ENCODE assay signal across 8 cellular contexts in the genomic region with DNA sequence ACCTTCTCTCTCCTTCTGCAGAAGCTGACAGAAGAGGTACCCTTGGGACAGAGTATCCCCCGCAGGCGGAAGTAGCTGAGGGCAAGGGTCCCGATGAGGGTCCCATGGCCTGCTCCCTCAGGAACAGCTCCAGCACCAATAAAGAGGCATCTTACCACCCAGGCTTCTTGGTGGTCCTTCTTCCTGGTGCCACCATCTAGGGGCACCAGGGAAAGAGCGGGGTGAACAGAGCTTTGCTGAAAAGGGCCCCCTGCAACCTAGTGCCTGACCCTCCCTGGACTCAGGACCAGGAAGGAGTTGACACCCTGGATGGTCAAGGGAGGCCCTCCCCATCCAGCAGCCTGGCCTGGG. TPM values are rescaled to one million over a fixed set of nuclear protein-coding genes. Genes with fewer than 3 reads are reported as not detected.
DNase-seq lines count a peak whose midpoint lies in the region; ATAC-seq and TF ChIP-seq lines count a peak whose summit lies in the region.

No MANE protein-coding gene starts in this region.

- peak overlapping the region; percentile 42 for H3K4me2 ChIP-seq in OCI-LY3 (ENCODE audit: low read length)

- no peaks in the 10 kb centered on the region for H3K27me3 Mint-ChIP-seq in Calu3 (ENCODE audit: unreplicated experiment)
- no peaks in the 10 kb centered on the region for H3K27me3 Mint-ChIP-seq in WTC11 (ENCODE audit: low read depth)

- no peak overlapping the region for H2AFZ ChIP-seq in OCI-LY3 (ENCODE audit: low read depth, low read length)

- DNase-seq in Calu3: no peak
- DNase-seq in esophagus muscularis mucosa (ENCODE audit: extremely low spot score): no peak
- DNase-seq in germinal center (ENCODE audit: low spot score): no peak
- DNase-seq in WTC11 (ENCODE audit: low spot score): no peak
- DNase-seq in dermis blood vessel endothelial cell: no peak

- CTCF ChIA-PET in Calu3 (lab: Charles Lee) (interaction anchor here (1.2 to 2.4 kb wide), 11 partner anchors 14 to 102 kb away, joined by 3 to 24 read pairs (median 7); a partner anchor contains a TSS), WTC11 (lab: Charles Lee) (interaction anchor here (0.9 to 2.7 kb wide), 35 partner anchors 9 to 271 kb away, joined by 3 to 55 read pairs (median 7); a partner anchor contains a TSS)

- H3K36me3 ChIP-seq in OCI-LY3 (replicated peaks; ENCODE audit: low read depth, low read length): peaks cover 54% of the 10 kb centered on the region
- peaks cover 64 to 77% (median 72%) of the 10 kb centered on the region in 4 donors for H3K36me3 ChIP-seq in esophagus muscularis mucosa
- H3K36me3 ChIP-seq in rectal smooth muscle tissue (ENCODE audit: control insufficient read depth, insufficient read depth, low read length): peaks cover 47% of the 10 kb centered on the region

- H3K4me1 Mint-ChIP-seq in Calu3 (ENCODE audit: low read depth, unreplicated experiment) (peaks cover 15% of the 10 kb centered on the region), WTC11 (peaks cover 13% of the 10 kb centered on the region)

- intact Hi-C loops in Calu3 (cut with micrococcal nuclease; ENCODE audit: unreplicated experiment) (loop anchor here (2.0 kb wide), 2 partner anchors 14 to 46 kb away; a partner anchor contains a TSS), esophagus muscularis mucosa (cut with DNase I) (loop anchor here (5.0 kb wide), 1 partner anchor 53 kb away; no protein-coding TSS in a partner anchor)

- H3K27me3 ChIP-seq in OCI-LY3 (ENCODE audit: low read depth, low read length): no peaks in the 10 kb centered on the region
- H3K27me3 ChIP-seq in esophagus muscularis mucosa: no peaks in the 10 kb centered on the region
- H3K27me3 ChIP-seq in rectal smooth muscle tissue (ENCODE audit: control insufficient read depth, insufficient read depth, low read length): no peaks in the 10 kb centered on the region

- H4K20me1 ChIP-seq in OCI-LY3 (ENCODE audit: insufficient read depth, low read length): no peaks in the 10 kb centered on the region

- 86% methylated on average over 1 of the region's 4 CpGs for WGBS in esophagus muscularis mucosa

- TF ChIP-seq CTCF in Calu3 (IDR thresholded peaks at IDR 0.05; ENCODE audit: unreplicated experiment): no peak
- no peak for TF ChIP-seq CTCF in OCI-LY3 (IDR thresholded peaks at IDR 0.05; ENCODE audit: low read depth, low read length)
- TF ChIP-seq CTCF in esophagus muscularis mucosa (IDR thresholded peaks at IDR 0.05): no peak
- no peak for TF ChIP-seq CTCF in WTC11 (IDR thresholded peaks at IDR 0.05)

- no TSS peak for BruUV-seq in Calu3 (replicated peaks; lab: Mats Ljungman, UMichigan)

- peak overlapping the region; percentile 76 for H3K4me3 Mint-ChIP-seq in Calu3 (ENCODE audit: low read depth, unreplicated experiment)
- no peak overlapping the region for H3K4me3 Mint-ChIP-seq in WTC11

- H3K4me3 ChIP-seq in OCI-LY3 (ENCODE audit: low read length) (no peak overlapping the region), esophagus muscularis mucosa (peak overlapping the region in 1 of 4 donors; percentile 66), rectal smooth muscle tissue (ENCODE audit: low read length) (no peak overlapping the region)

- H3K9ac ChIP-seq in OCI-LY3 (ENCODE audit: low read length) (peak overlapping the region; percentile 47; the same call in 1 of the 2 replicates), rectal smooth muscle tissue (ENCODE audit: low read length) (no peak overlapping the region)

- H3K79me2 ChIP-seq in OCI-LY3 (ENCODE audit: low read length): peaks cover 20% of the 10 kb centered on the region

- POLR2A ChIA-PET in WTC11 (lab: Charles Lee): interaction anchor here (0.6 to 2.3 kb wide), 11 partner anchors 10 to 875 kb away, joined by 3 to 13 read pairs (median 5); a partner anchor contains a TSS

- H3K9me3 Mint-ChIP-seq in Calu3 (ENCODE audit: low read depth, unreplicated experiment) (no peaks in the 10 kb centered on the region), WTC11 (no peaks in the 10 kb centered on the region)

- H3K27ac Mint-ChIP-seq in Calu3 (ENCODE audit: unreplicated experiment) (peak overlapping the region; percentile 86), WTC11 (no peak overlapping the region)

- H3K9me3 ChIP-seq in OCI-LY3 (ENCODE audit: insufficient read depth, low read length) (no peaks in the 10 kb centered on the region), esophagus muscularis mucosa (no peaks in the 10 kb centered on the region)

- H3K27ac ChIP-seq in OCI-LY3 (ENCODE audit: low read length) (peak overlapping the region; percentile 72), esophagus muscularis mucosa (replicated peaks in 1 of 4) (peak overlapping the region; percentile 88 to 92 (median 90)), rectal smooth muscle tissue (ENCODE audit: low read depth, low read length) (peak overlapping the region; percentile 96)

- peaks cover 65% of the 10 kb centered on the region for H3K36me3 Mint-ChIP-seq in Calu3 (ENCODE audit: insufficient read depth, unreplicated experiment)
- H3K36me3 Mint-ChIP-seq in WTC11: peaks cover 40% of the 10 kb centered on the region

- no peak for TF ChIP-seq EP300 in esophagus muscularis mucosa (IDR thresholded peaks at IDR 0.05)

- ATAC-seq in WTC11 (no peak), GM19328 (IDR thresholded peaks at IDR 0.05; ENCODE audit: unreplicated experiment) (no peak)

- TF ChIP-seq POLR2A in esophagus muscularis mucosa (IDR thresholded peaks at IDR 0.05; ENCODE audit: low read depth): no peak

- H3K4me1 ChIP-seq in OCI-LY3 (ENCODE audit: low read length) (peaks cover 15% of the 10 kb centered on the region), esophagus muscularis mucosa (peaks cover 27 to 48% (median 39%) of the 10 kb centered on the region in 4 donors), rectal smooth muscle tissue (ENCODE audit: control insufficient read depth, insufficient read depth, low read length) (peaks cover 15% of the 10 kb centered on the region)

TF ChIP-seq in WTC11, 78 proteins besides CTCF, POLR2A, EP300 and RAD21 (continues in another document):
- no peak for TF ChIP-seq NFATC4 (CRISPR knock-in tag; IDR thresholded peaks at IDR 0.05)
- TF ChIP-seq, protein P1, sequence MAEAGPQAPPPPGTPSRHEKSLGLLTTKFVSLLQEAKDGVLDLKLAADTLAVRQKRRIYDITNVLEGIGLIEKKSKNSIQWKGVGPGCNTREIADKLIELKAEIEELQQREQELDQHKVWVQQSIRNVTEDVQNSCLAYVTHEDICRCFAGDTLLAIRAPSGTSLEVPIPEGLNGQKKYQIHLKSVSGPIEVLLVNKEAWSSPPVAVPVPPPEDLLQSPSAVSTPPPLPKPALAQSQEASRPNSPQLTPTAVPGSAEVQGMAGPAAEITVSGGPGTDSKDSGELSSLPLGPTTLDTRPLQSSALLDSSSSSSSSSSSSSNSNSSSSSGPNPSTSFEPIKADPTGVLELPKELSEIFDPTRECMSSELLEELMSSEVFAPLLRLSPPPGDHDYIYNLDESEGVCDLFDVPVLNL (CRISPR knock-in tag; IDR thresholded peaks at IDR 0.05; ENCODE audit: borderline replicate concordance, low read depth): no peak
- TF ChIP-seq, protein P2, sequence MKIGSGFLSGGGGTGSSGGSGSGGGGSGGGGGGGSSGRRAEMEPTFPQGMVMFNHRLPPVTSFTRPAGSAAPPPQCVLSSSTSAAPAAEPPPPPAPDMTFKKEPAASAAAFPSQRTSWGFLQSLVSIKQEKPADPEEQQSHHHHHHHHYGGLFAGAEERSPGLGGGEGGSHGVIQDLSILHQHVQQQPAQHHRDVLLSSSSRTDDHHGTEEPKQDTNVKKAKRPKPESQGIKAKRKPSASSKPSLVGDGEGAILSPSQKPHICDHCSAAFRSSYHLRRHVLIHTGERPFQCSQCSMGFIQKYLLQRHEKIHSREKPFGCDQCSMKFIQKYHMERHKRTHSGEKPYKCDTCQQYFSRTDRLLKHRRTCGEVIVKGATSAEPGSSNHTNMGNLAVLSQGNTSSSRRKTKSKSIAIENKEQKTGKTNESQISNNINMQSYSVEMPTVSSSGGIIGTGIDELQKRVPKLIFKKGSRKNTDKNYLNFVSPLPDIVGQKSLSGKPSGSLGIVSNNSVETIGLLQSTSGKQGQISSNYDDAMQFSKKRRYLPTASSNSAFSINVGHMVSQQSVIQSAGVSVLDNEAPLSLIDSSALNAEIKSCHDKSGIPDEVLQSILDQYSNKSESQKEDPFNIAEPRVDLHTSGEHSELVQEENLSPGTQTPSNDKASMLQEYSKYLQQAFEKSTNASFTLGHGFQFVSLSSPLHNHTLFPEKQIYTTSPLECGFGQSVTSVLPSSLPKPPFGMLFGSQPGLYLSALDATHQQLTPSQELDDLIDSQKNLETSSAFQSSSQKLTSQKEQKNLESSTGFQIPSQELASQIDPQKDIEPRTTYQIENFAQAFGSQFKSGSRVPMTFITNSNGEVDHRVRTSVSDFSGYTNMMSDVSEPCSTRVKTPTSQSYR (CRISPR knock-in tag; IDR thresholded peaks at IDR 0.05): no peak
- TF ChIP-seq, protein P3, sequence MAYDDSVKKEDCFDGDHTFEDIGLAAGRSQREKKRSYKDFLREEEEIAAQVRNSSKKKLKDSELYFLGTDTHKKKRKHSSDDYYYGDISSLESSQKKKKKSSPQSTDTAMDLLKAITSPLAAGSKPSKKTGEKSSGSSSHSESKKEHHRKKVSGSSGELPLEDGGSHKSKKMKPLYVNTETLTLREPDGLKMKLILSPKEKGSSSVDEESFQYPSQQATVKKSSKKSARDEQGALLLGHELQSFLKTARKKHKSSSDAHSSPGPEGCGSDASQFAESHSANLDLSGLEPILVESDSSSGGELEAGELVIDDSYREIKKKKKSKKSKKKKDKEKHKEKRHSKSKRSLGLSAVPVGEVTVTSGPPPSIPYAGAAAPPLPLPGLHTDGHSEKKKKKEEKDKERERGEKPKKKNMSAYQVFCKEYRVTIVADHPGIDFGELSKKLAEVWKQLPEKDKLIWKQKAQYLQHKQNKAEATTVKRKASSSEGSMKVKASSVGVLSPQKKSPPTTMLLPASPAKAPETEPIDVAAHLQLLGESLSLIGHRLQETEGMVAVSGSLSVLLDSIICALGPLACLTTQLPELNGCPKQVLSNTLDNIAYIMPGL (CRISPR knock-in tag; IDR thresholded peaks at IDR 0.05): no peak

RNA-seq across cellular contexts. Expression of a gene that starts 0.6 kb away (rescaled TPM):
- total RNA-seq in Calu3 (2022): 124 and 184 TPM in 2 replicates
- 10 to 100 TPM; 39.5 to 78.3 (median 63.2) TPM for total RNA-seq in esophagus muscularis mucosa
- 15.6 to 16.2 TPM (median 15.7 TPM) in 3 replicates for total RNA-seq in WTC11 (2021)
- total RNA-seq in dermis blood vessel endothelial cell: 37.8 and 55.5 TPM in 2 replicates

RNA-seq across cellular contexts. Expression of a gene that starts 11.4 kb away (rescaled TPM):
- 37.5 and 42.7 TPM in 2 replicates for total RNA-seq in Calu3 (2022)
- total RNA-seq in esophagus muscularis mucosa: 1 to 10 TPM; 4.6 to 5.9 (median 5.0) TPM
- 29.6 to 32.2 TPM (median 31.5 TPM) in 3 replicates for total RNA-seq in WTC11 (2021)
- total RNA-seq in dermis blood vessel endothelial cell: 2.7 and 4.2 TPM in 2 replicates

RNA-seq across cellular contexts. Expression of a gene that starts 13.2 kb away (rescaled TPM):
- total RNA-seq in Calu3 (2022) (95.9 and 103 TPM in 2 replicates), esophagus muscularis mucosa (10 to 100 TPM; 21.7 to 33.3 (median 26.8) TPM), WTC11 (2021) (63.0 to 86.2 TPM (median 68.4 TPM) in 3 replicates), dermis blood vessel endothelial cell (53.2 and 54.1 TPM in 2 replicates)

RNA-seq across cellular contexts. Expression of a gene that starts 14.1 kb away (rescaled TPM):
- total RNA-seq in Calu3 (2022) (288 and 359 TPM in 2 replicates), esophagus muscularis mucosa (10 to 100 TPM; 32.8 to 64.3 (median 42.6) TPM), WTC11 (2021) (103 to 112 TPM (median 103 TPM) in 3 replicates), dermis blood vessel endothelial cell (108 and 110 TPM in 2 replicates)

RNA-seq across cellular contexts. Expression of a gene that starts 19.1 kb away (rescaled TPM):
- total RNA-seq in Calu3 (2022) (38.0 and 39.2 TPM in 2 replicates), esophagus muscularis mucosa (10 to 100 TPM in 3 of 4 donors, 1 to 10 TPM in 1; 8.8 to 14.4 (median 12.2) TPM), WTC11 (2021) (41.3 to 47.9 TPM (median 44.4 TPM) in 3 replicates), dermis blood vessel endothelial cell (21.4 and 26.4 TPM in 2 replicates)
